Comparison of ENCODE assay signal across 1 cellular context in genomic region chr11:125904678-125905077, GRCh38.
TF ChIP-seq lines count a peak whose summit lies in the region.

No MANE protein-coding gene starts in this region.

TF ChIP-seq in GM23338, 12 proteins besides CTCF, POLR2A, EP300 and RAD21 (continued from another document):
- TF ChIP-seq REST (IDR thresholded peaks at IDR 0.05; ENCODE audit: unreplicated experiment) (no peak), ETS1 (IDR thresholded peaks at IDR 0.05) (no peak), STAT1 (IDR thresholded peaks at IDR 0.05; ENCODE audit: unreplicated experiment) (no peak), CREB1 (CRISPR knock-in tag; IDR thresholded peaks at IDR 0.05; ENCODE audit: low read depth) (no peak)
